ENCODE assay signal across 8 cellular contexts in genomic region chrX:154805696-154806091, GRCh38. TPM values are rescaled to one million over a fixed set of nuclear protein-coding genes. Genes with fewer than 3 reads are reported as not detected.
DNase-seq lines count a peak whose midpoint lies in the region; ATAC-seq, FAIRE-seq and TF ChIP-seq lines count a peak whose summit lies in the region.

No MANE protein-coding gene starts in this region.

- CTCF ChIA-PET in A549 (lab: Yijun Ruan, JAX) = interaction anchor here (1.2 to 1.5 kb wide), 2 partner anchors 14 to 55 kb away, joined by 3 read pairs; partner anchors contain the start of gene GAB3

- TF ChIP-seq CTCF in A549 (IDR thresholded peaks at IDR 0.05) (no peak), HFFc6 (IDR thresholded peaks at IDR 0.05) (no peak), adrenal gland (IDR thresholded peaks at IDR 0.05) (no peak), keratinocyte (optimal IDR thresholded peaks at IDR 0.05 in 1 of 3, IDR thresholded peaks at IDR 0.05 in 1 of 3, conservative IDR thresholded peaks at IDR 0.05 in 1 of 3; ENCODE audit: extremely low read depth in 1 of 3, insufficient read depth in 2 of 3, low read length in 3 of 3) (no peak), testis (IDR thresholded peaks at IDR 0.05) (no peak)

- H4K20me1 ChIP-seq in keratinocyte (ENCODE audit: control insufficient read depth, extremely low read depth, insufficient read depth, low read length) = no peaks in the 10 kb centered on the region

- H3K9me3 ChIP-seq in A549 (0 out of 3 replicates have a peak, but pooled peaks cover 6% of the 10 kb centered on the region), adrenal gland (replicated peaks in 1 of 3) (no peaks in the 10 kb centered on the region), keratinocyte (ENCODE audit: control insufficient read depth, low read depth, low read length) (no peaks in the 10 kb centered on the region), testis (no peaks in the 10 kb centered on the region)

- H3K27me3 ChIP-seq in adrenal gland (no peaks in the 10 kb centered on the region), keratinocyte (ENCODE audit: control insufficient read depth, extremely low read depth, insufficient read depth, low read length) (no peaks in the 10 kb centered on the region), testis (no peaks in the 10 kb centered on the region)

- FAIRE-seq in A549 (lab: Jason Lieb, UNC) = peak; percentile 56
- FAIRE-seq in keratinocyte (lab: Jason Lieb, UNC) = no peak

- H3K4me2 ChIP-seq in A549 (peak overlapping the region; percentile 88), keratinocyte (ENCODE audit: control insufficient read depth, extremely low read depth, insufficient read depth, low read depth, low read length) (peak overlapping the region; percentile 79)

- peak overlapping the region; percentile 66 to 85; a peak in 5 of 6 replicates for H3K27ac ChIP-seq in A549
- peak overlapping the region in 4 of 5 donors; percentile 49 to 90 (median 70) for H3K27ac ChIP-seq in adrenal gland
- H3K27ac ChIP-seq in keratinocyte (ENCODE audit: control insufficient read depth, insufficient read depth, low read length) = no peak overlapping the region
- H3K27ac ChIP-seq in testis = no peak overlapping the region

- H3K4me3 Mint-ChIP-seq in HFFc6 = peak overlapping the region; percentile 89

- dilution Hi-C loops in keratinocyte (cut with MboI; ENCODE audit: extremely low pct_ligation_motif_present, low sequenced_read_pairs) = no loop called here

- H3K27me3 Mint-ChIP-seq in HFFc6 (ENCODE audit: insufficient read depth) = peaks cover 6% of the 10 kb centered on the region

- H3K9ac ChIP-seq in keratinocyte (ENCODE audit: control insufficient read depth, extremely low read depth, insufficient read depth, low read length) = peak overlapping the region; percentile 52

- DNase-seq in A549 (ENCODE audit: low read depth in 1 of 2, low spot score in 1 of 2) (no peak), HFFc6 (no peak), adrenal gland (no peak), keratinocyte (ENCODE audit: low read depth, low spot score) (no peak), testis (no peak), DMS53 (lab: John Stamatoyannopoulos, UW) (no peak), NCI-H226 (no peak)

- H3K9me1 ChIP-seq in keratinocyte (ENCODE audit: control insufficient read depth, extremely low read depth, insufficient read depth, low read length) = no peaks in the 10 kb centered on the region

- TF ChIP-seq RAD21 in A549 (conservative IDR thresholded peaks at IDR 0.05 in 1 of 2, IDR thresholded peaks at IDR 0.05 in 1 of 2) = no peak

- peak overlapping the region; percentile 49 for H2AFZ ChIP-seq in keratinocyte (ENCODE audit: control insufficient read depth, low read length)

- intact Hi-C loops in adrenal gland (cut with DNase I) = no loop called here
- intact Hi-C loops in testis (cut with DNase I; ENCODE audit: low total_unique reads) = no loop called here

- ATAC-seq in A549 = no peak; a peak in 3 of 6 replicates
- no peak for ATAC-seq in GM18867 (IDR thresholded peaks at IDR 0.05; ENCODE audit: unreplicated experiment)

- peaks cover 11% of the 10 kb centered on the region for H3K4me1 ChIP-seq in A549
- H3K4me1 ChIP-seq in adrenal gland (replicated peaks in 1 of 2) = peaks cover 0 to 27% of the 10 kb centered on the region in 2 donors
- peaks cover 7% of the 10 kb centered on the region for H3K4me1 ChIP-seq in keratinocyte (ENCODE audit: control insufficient read depth, extremely low read depth, insufficient read depth, low read length)
- no peaks in the 10 kb centered on the region for H3K4me1 ChIP-seq in testis

- no peaks in the 10 kb centered on the region for H3K36me3 ChIP-seq in adrenal gland (replicated peaks in 1 of 2)
- H3K36me3 ChIP-seq in keratinocyte (ENCODE audit: control insufficient read depth in 2 of 2, extremely low read depth in 1 of 2, insufficient read depth in 2 of 2, low read length in 2 of 2) = no peaks in the 10 kb centered on the region
- H3K36me3 ChIP-seq in testis (ENCODE audit: low read depth, missing control alignments) = no peaks in the 10 kb centered on the region

- H3K9me3 Mint-ChIP-seq in HFFc6 = no peaks in the 10 kb centered on the region

- WGBS in A549 (ENCODE audit: missing lambda C conversion rate) = 4% methylated on average over 13 of the region's 13 CpGs
- WGBS in adrenal gland, 4 donors = 4 to 40% (median 29%) methylated on average over 4 to 13 of the region's 13 CpGs
- WGBS in testis, 2 donors = 0 to 1% methylated on average over 7 to 12 of the region's 13 CpGs

- TF ChIP-seq EP300 in A549 (IDR thresholded peaks at IDR 0.05) = no peak

- peak overlapping the region; percentile 59 for H3K4me3 ChIP-seq in A549
- H3K4me3 ChIP-seq in adrenal gland = peak overlapping the region in 2 of 4 donors; percentile 35 to 74
- H3K4me3 ChIP-seq in keratinocyte (ENCODE audit: control insufficient read depth in 2 of 3, extremely low read depth in 1 of 3, insufficient read depth in 2 of 3, low read depth in 1 of 3, low read length in 3 of 3) = peak overlapping the region; percentile 46 to 63 (median 52)
- peak overlapping the region; percentile 53 to 72 for H3K4me3 ChIP-seq in testis

- peak overlapping the region; percentile 70 for H3K27ac Mint-ChIP-seq in HFFc6

- no peaks in the 10 kb centered on the region for H3K79me2 ChIP-seq in keratinocyte (ENCODE audit: control insufficient read depth, insufficient read depth, low read length)

- POLR2A ChIA-PET in A549 (lab: Yijun Ruan, JAX) = interaction anchor here (1.4 kb wide), 1 partner anchor 43 kb away, joined by 8 read pairs; the partner anchor contains the start of gene DKC1

- peaks cover 20% of the 10 kb centered on the region for H3K4me1 Mint-ChIP-seq in HFFc6 (ENCODE audit: low read depth)

- H3K36me3 Mint-ChIP-seq in HFFc6 (ENCODE audit: low read depth) = no peaks in the 10 kb centered on the region

- TF ChIP-seq POLR2A in A549 (IDR thresholded peaks at IDR 0.05; ENCODE audit: low read length) (no peak), adrenal gland (IDR thresholded peaks at IDR 0.05) (no peak), testis (IDR thresholded peaks at IDR 0.05) (no peak)

RNA-seq across cellular contexts. Expression of gene MPP1, which starts 0.4 kb away (rescaled TPM):
- polyA plus RNA-seq in A549 (2011; rRNA removed) (10.7 and 11.2 TPM in 2 replicates), A549 (2017; fragmentation: RNase III; extraction: RNeasy Plus Mini Kit Qiagen cat#74134 plus additional on column Dnase treatment) (13.8 to 15.1 TPM (median 14.3 TPM) in 3 replicates), adrenal gland (10 to 100 TPM; 34.4 to 60.8 (median 53.0) TPM), keratinocyte (2.3 to 7.4 TPM (median 4.9 TPM) in 3 replicates), testis (ENCODE audit: insufficient read depth, low read depth, low replicate concordance) (21.9 TPM)
- 9.6 and 10.7 TPM in 2 replicates for polyA plus RNA-seq in A549 (2012; cell fraction: cytosol; rRNA removed)
- polyA plus RNA-seq in A549 (2012; cell fraction: nucleus; rRNA removed) = 14.9 and 15.8 TPM in 2 replicates
- 8.6 and 11.1 TPM in 2 replicates for polyA minus RNA-seq in A549 (2011; rRNA and poly(A)+ RNA removed)
- total RNA-seq in HFFc6 (2021; fragmentation: NEBNext Ultra II Directional; extraction: Animal tissue kit (Norgen Biotek cat#: 25700)) = 10 to 100 TPM; 17.0 to 22.7 (median 20.5) TPM
- total RNA-seq in adrenal gland (100 to 1,000 TPM in 1 of 8 donors, 10 to 100 TPM in 7; 47.3 to 188 (median 59.6) TPM), testis (10 to 100 TPM; 36.4 to 46.2 TPM)
- 1.4 TPM for polyA plus RNA-seq in keratinocyte (2011; ENCODE audit: low read depth)
- 3.4 and 3.8 TPM in 2 replicates for polyA plus RNA-seq in keratinocyte (2011; cell fraction: cytosol; rRNA removed)
- polyA plus RNA-seq in keratinocyte (2011; cell fraction: nucleus; rRNA removed) = 3.3 and 3.5 TPM in 2 replicates
- polyA plus RNA-seq in keratinocyte (2012; ENCODE audit: low replicate concordance) = 0.93 and 5.6 TPM in 2 replicates
- 4.2 to 7.2 TPM (median 5.5 TPM) in 3 replicates for polyA minus RNA-seq in keratinocyte
- 4.0 TPM for polyA minus RNA-seq in keratinocyte (2011; cell fraction: cytosol; rRNA and poly(A)+ RNA removed)
- 1.2 and 2.2 TPM in 2 replicates for polyA minus RNA-seq in keratinocyte (2011; cell fraction: nucleus; rRNA and poly(A)+ RNA removed)

RNA-seq across cellular contexts. Expression of gene SMIM9, which starts 28.8 kb away (rescaled TPM):
- polyA plus RNA-seq in A549 (2011; rRNA removed) = not detected in 2 replicates
- polyA plus RNA-seq in A549 (2012; cell fraction: cytosol; rRNA removed) = not detected in 2 replicates
- not detected in 2 replicates for polyA plus RNA-seq in A549 (2012; cell fraction: nucleus; rRNA removed)
- polyA plus RNA-seq in A549 (2017; fragmentation: RNase III; extraction: RNeasy Plus Mini Kit Qiagen cat#74134 plus additional on column Dnase treatment) = not detected in 3 replicates
- not detected in 2 replicates for polyA minus RNA-seq in A549 (2011; rRNA and poly(A)+ RNA removed)
- not detected for total RNA-seq in HFFc6 (2021; fragmentation: NEBNext Ultra II Directional; extraction: Animal tissue kit (Norgen Biotek cat#: 25700))
- not detected for total RNA-seq in adrenal gland
- not detected for polyA plus RNA-seq in adrenal gland
- polyA plus RNA-seq in keratinocyte = not detected in 3 replicates
- not detected for polyA plus RNA-seq in keratinocyte (2011; ENCODE audit: low read depth)
- polyA plus RNA-seq in keratinocyte (2011; cell fraction: cytosol; rRNA removed) = not detected in 2 replicates
- polyA plus RNA-seq in keratinocyte (2011; cell fraction: nucleus; rRNA removed) = not detected in 2 replicates
- not detected in 2 replicates for polyA plus RNA-seq in keratinocyte (2012; ENCODE audit: low replicate concordance)
- polyA minus RNA-seq in keratinocyte = not detected in 3 replicates
- not detected for polyA minus RNA-seq in keratinocyte (2011; cell fraction: cytosol; rRNA and poly(A)+ RNA removed)
- polyA minus RNA-seq in keratinocyte (2011; cell fraction: nucleus; rRNA and poly(A)+ RNA removed) = not detected in 2 replicates
- total RNA-seq in testis = under 1 TPM in 1 of 2 donors, not detected in 1; 0.87 TPM
- polyA plus RNA-seq in testis (ENCODE audit: insufficient read depth, low read depth, low replicate concordance) = 0.51 TPM

RNA-seq across cellular contexts. Expression of gene DKC1, which starts 43.0 kb away (rescaled TPM):
- polyA plus RNA-seq in A549 (2011; rRNA removed) = 137 and 209 TPM in 2 replicates
- 88.4 and 101 TPM in 2 replicates for polyA plus RNA-seq in A549 (2012; cell fraction: cytosol; rRNA removed)
- 65.4 and 111 TPM in 2 replicates for polyA plus RNA-seq in A549 (2012; cell fraction: nucleus; rRNA removed)
- polyA plus RNA-seq in A549 (2017; fragmentation: RNase III; extraction: RNeasy Plus Mini Kit Qiagen cat#74134 plus additional on column Dnase treatment) = 165 to 190 TPM (median 166 TPM) in 3 replicates
- polyA minus RNA-seq in A549 (2011; rRNA and poly(A)+ RNA removed) = 113 and 122 TPM in 2 replicates
- total RNA-seq in HFFc6 (2021; fragmentation: NEBNext Ultra II Directional; extraction: Animal tissue kit (Norgen Biotek cat#: 25700)) = 10 to 100 TPM; 44.6 to 55.5 (median 51.1) TPM
- 10 to 100 TPM; 20.2 to 48.6 (median 27.2) TPM for total RNA-seq in adrenal gland
- 100 to 1,000 TPM in 1 of 3 donors, 10 to 100 TPM in 2; 22.0 to 111 (median 37.4) TPM for polyA plus RNA-seq in adrenal gland
- 42.3 to 98.6 TPM (median 80.7 TPM) in 3 replicates for polyA plus RNA-seq in keratinocyte
- 163 TPM for polyA plus RNA-seq in keratinocyte (2011; ENCODE audit: low read depth)
- 51.9 and 71.3 TPM in 2 replicates for polyA plus RNA-seq in keratinocyte (2011; cell fraction: cytosol; rRNA removed)
- 67.6 and 97.8 TPM in 2 replicates for polyA plus RNA-seq in keratinocyte (2011; cell fraction: nucleus; rRNA removed)
- polyA plus RNA-seq in keratinocyte (2012; ENCODE audit: low replicate concordance) = 50.2 and 75.9 TPM in 2 replicates
- 38.2 to 79.0 TPM (median 40.9 TPM) in 3 replicates for polyA minus RNA-seq in keratinocyte
- polyA minus RNA-seq in keratinocyte (2011; cell fraction: cytosol; rRNA and poly(A)+ RNA removed) = 22.4 TPM
- polyA minus RNA-seq in keratinocyte (2011; cell fraction: nucleus; rRNA and poly(A)+ RNA removed) = 24.8 and 42.6 TPM in 2 replicates
- total RNA-seq in testis = 10 to 100 TPM; 66.4 to 93.1 TPM
- polyA plus RNA-seq in testis (ENCODE audit: insufficient read depth, low read depth, low replicate concordance) = 58.8 TPM

RNA-seq across cellular contexts. Expression of gene GAB3, which starts 54.8 kb away (rescaled TPM):
- polyA plus RNA-seq in A549 (2011; rRNA removed) (0.39 and 0.56 TPM in 2 replicates), A549 (2017; fragmentation: RNase III; extraction: RNeasy Plus Mini Kit Qiagen cat#74134 plus additional on column Dnase treatment) (0.13 to 0.21 TPM (median 0.15 TPM) in 3 replicates), adrenal gland (1 to 10 TPM; 2.6 to 8.2 (median 3.5) TPM), keratinocyte (0.10 to 0.33 TPM (median 0.18 TPM) in 3 replicates), testis (ENCODE audit: insufficient read depth, low read depth, low replicate concordance) (9.1 TPM)
- polyA plus RNA-seq in A549 (2012; cell fraction: cytosol; rRNA removed) = 0.12 and 0.19 TPM in 2 replicates
- 0.56 and 0.72 TPM in 2 replicates for polyA plus RNA-seq in A549 (2012; cell fraction: nucleus; rRNA removed)
- 0.58 and 0.99 TPM in 2 replicates for polyA minus RNA-seq in A549 (2011; rRNA and poly(A)+ RNA removed)
- total RNA-seq in HFFc6 (2021; fragmentation: NEBNext Ultra II Directional; extraction: Animal tissue kit (Norgen Biotek cat#: 25700)) = under 1 TPM; 0.05 to 0.50 (median 0.16) TPM
- total RNA-seq in adrenal gland (10 to 100 TPM in 1 of 8 donors, 1 to 10 TPM in 7; 4.0 to 11.8 (median 5.7) TPM), testis (10 to 100 TPM; 30.5 to 30.6 TPM)
- not detected for polyA plus RNA-seq in keratinocyte (2011; ENCODE audit: low read depth)
- polyA plus RNA-seq in keratinocyte (2011; cell fraction: cytosol; rRNA removed) = 0.19 TPM in 2 replicates
- polyA plus RNA-seq in keratinocyte (2011; cell fraction: nucleus; rRNA removed) = 0.87 and 1.3 TPM in 2 replicates
- 0.16 TPM in 1 of 2 replicates, not detected in the other for polyA plus RNA-seq in keratinocyte (2012; ENCODE audit: low replicate concordance)
- 0.10 to 0.62 TPM (median 0.16 TPM) in 3 replicates for polyA minus RNA-seq in keratinocyte
- polyA minus RNA-seq in keratinocyte (2011; cell fraction: cytosol; rRNA and poly(A)+ RNA removed) = not detected
- 0.11 and 1.5 TPM in 2 replicates for polyA minus RNA-seq in keratinocyte (2011; cell fraction: nucleus; rRNA and poly(A)+ RNA removed)

Comparison
In these comparisons a context has a peak if more than half of its experiments do, and no peak if none do; other contexts are left out.
1. H3K27ac ChIP-seq: peak in A549 (2 of 2) and adrenal gland (4 of 5); none in keratinocyte (single experiment) and testis (0 of 2).